Comparison of ENCODE assay signal across 8 cellular contexts in genomic region chr20:44582321-44583025, GRCh38. TPM values are rescaled to one million over a fixed set of nuclear protein-coding genes. Genes with fewer than 3 reads are reported as not detected.
A peak's percentile ranks its signal among the peaks of the same experiment; 100 is the strongest.
DNase-seq lines count a peak whose midpoint lies in the region; ATAC-seq and TF ChIP-seq lines count a peak whose summit lies in the region.

TSS of gene PKIG (plus strand) at chr20:44582579. CDS start at chr20:44614557, 31,978 bp downstream.

- H3K4me1 Mint-ChIP-seq in activated naive CD8-positive, alpha-beta T cell treated with anti-CD3 and anti-CD28 coated beads for 36 hours: peaks cover 12% of the 10 kb centered on the region

- ATAC-seq in left ventricle myocardium superior (peak; percentile 86), HG03460 (IDR thresholded peaks at IDR 0.05; ENCODE audit: unreplicated experiment) (no peak)

- intact Hi-C loops in left ventricle myocardium superior (cut with micrococcal nuclease): no loop called here

- in situ Hi-C loops in GM13977 (cut with MboI; ENCODE audit: low pct_unique_long_range_greater_than_20kb, low sequenced_read_pairs, unreplicated experiment): no loop called here

- H3K27me3 ChIP-seq in H7 (ENCODE audit: control insufficient read depth, insufficient read depth, low read length): no peaks in the 10 kb centered on the region

- no peaks in the 10 kb centered on the region for H3K36me3 Mint-ChIP-seq in activated naive CD8-positive, alpha-beta T cell treated with anti-CD3 and anti-CD28 coated beads for 36 hours

- no peaks in the 10 kb centered on the region for H3K27me3 Mint-ChIP-seq in activated naive CD8-positive, alpha-beta T cell treated with anti-CD3 and anti-CD28 coated beads for 36 hours

- no peak within 1 kb of the TSS for H3K4me3 ChIP-seq in H7 (ENCODE audit: insufficient read depth, low read depth, low read length)
- peak within 1 kb of the TSS; percentile 0 to 27 (median 16) for H3K4me3 ChIP-seq in skin epidermis

- H3K27ac ChIP-seq in skin epidermis: peak within 1 kb of the TSS in 18 of 21 experiments; percentile 1 to 90 (median 59)

- no peaks in the 10 kb centered on the region for H3K36me3 ChIP-seq in H7 (replicated peaks; ENCODE audit: control insufficient read depth, insufficient read depth, low read length)

- no peaks in the 10 kb centered on the region for H3K9me3 Mint-ChIP-seq in activated naive CD8-positive, alpha-beta T cell treated with anti-CD3 and anti-CD28 coated beads for 36 hours

- DNase-seq in H7 (no peak), left ventricle myocardium superior (no peak), GM13977 (ENCODE audit: low spot score) (no peak), NK-92 (lab: John Stamatoyannopoulos, UW; ENCODE audit: unreplicated experiment) (no peak), SHP77 treated with DMSO at 0.1 percent for 48 hours (lab: John Stamatoyannopoulos, UW) (no peak)
- DNase-seq in activated naive CD8-positive, alpha-beta T cell treated with anti-CD3 and anti-CD28 coated beads for 36 hours: no peak

- TF ChIP-seq CTCF in GM13977 (IDR thresholded peaks at IDR 0.05; ENCODE audit: extremely low read depth, insufficient read depth, missing control alignments): no peak

- H3K4me3 Mint-ChIP-seq in activated naive CD8-positive, alpha-beta T cell treated with anti-CD3 and anti-CD28 coated beads for 36 hours: peak within 1 kb of the TSS; percentile 12

- no peak within 1 kb of the TSS for H3K27ac Mint-ChIP-seq in activated naive CD8-positive, alpha-beta T cell treated with anti-CD3 and anti-CD28 coated beads for 36 hours

RNA-seq across cellular contexts. Expression of gene PKIG, which starts in this region (rescaled TPM):
- 40.8 and 76.2 TPM in 2 replicates for total RNA-seq in H7 (2014; rRNA removed; shearing (Covaris generic))
- total RNA-seq in activated naive CD8-positive, alpha-beta T cell treated with anti-CD3 and anti-CD28 coated beads for 36 hours: 1 to 10 TPM; 8.8 to 9.2 TPM
- 195 TPM for total RNA-seq in left ventricle myocardium superior
